In genomic region chr2:145041706-145042105, GRCh38 we compare ENCODE assay signal across 27 cellular contexts.
"Had no signal": no experiment of that assay in that cellular context is flagged by ENCODE, and none has a peak within 500 bp of the region (broad histone marks: within the 10 kb centered on the region; RNA-seq: fewer than 3 reads in every experiment).

No MANE protein-coding gene starts in this region.

- H3K4me3 Mint-ChIP-seq: activated CD8-positive, alpha-beta T cell treated with anti-CD3 and anti-CD28 coated beads, Interleukin-2, amount 10 ng/mL, durations not matched to agents 7 days and 5 days; activated naive CD4-positive, alpha-beta T cell treated with anti-CD3 and anti-CD28 coated beads, Interleukin-2, amount 50 U/mL, for 24 hours; activated naive CD8-positive, alpha-beta T cell treated with anti-CD3 and anti-CD28 coated beads, Interleukin-2, amount 10 ng/mL, durations not matched to agents 7 days and 5 days; activated T-cell treated with anti-CD3 and anti-CD28 coated beads, Interleukin-2, amount 50 U/mL, for 24 hours had no signal

- H3K36me3 ChIP-seq: adrenal gland, breast epithelium, MG63, WERI-Rb-1 had no signal

- H3K27ac ChIP-seq: adrenal gland, body of pancreas, breast epithelium, WERI-Rb-1 had no signal

- DNase-seq: activated CD4-positive, alpha-beta T cell treated with anti-CD3 and anti-CD28 coated beads for 1 hour; activated CD4-positive, alpha-beta T cell treated with anti-CD3 and anti-CD28 coated beads for 48 hours; activated CD4-positive, CD25-positive, alpha-beta regulatory T cell; activated CD8-positive, alpha-beta T cell treated with anti-CD3 and anti-CD28 coated beads, Interleukin-2, amount 10 ng/mL, durations not matched to agents 7 days and 5 days; activated gamma-delta T cell; activated naive CD4-positive, alpha-beta T cell treated with Interleukin-2 at 50 U/mL for 16 hours; activated naive CD8-positive, alpha-beta T cell treated with anti-CD3 and anti-CD28 coated beads, Interleukin-2, amount 10 ng/mL, durations not matched to agents 7 days and 5 days; activated T-cell treated with anti-CD3 and anti-CD28 coated beads, Interleukin-2, amount 50 U/mL, for 24 hours; adrenal gland; body of pancreas; Kasumi-1; MG63; NCI-H1048; NCI-H1105 treated with DMSO at 0.1 percent for 48 hours; NCI-H1436; NCI-H1694; NCI-H2029; NCI-H345; NCI-H524 treated with DMSO at 0.1 percent for 48 hours; NCI-H748 treated with DMSO at 0.1 percent for 48 hours; NK-92 treated with Interleukin-12 subunit alpha and Interleukin-12 subunit beta, amount 100 ng/mL, for 24 hours; Right ventricle myocardium superior; T1000; WERI-Rb-1 had no signal

- H3K4me1 Mint-ChIP-seq: activated naive CD4-positive, alpha-beta T cell treated with anti-CD3 and anti-CD28 coated beads, Interleukin-2, amount 50 U/mL, for 24 hours; activated naive CD8-positive, alpha-beta T cell treated with anti-CD3 and anti-CD28 coated beads, Interleukin-2, amount 10 ng/mL, durations not matched to agents 7 days and 5 days had no signal

- H3K9me3 Mint-ChIP-seq: activated naive CD4-positive, alpha-beta T cell treated with anti-CD3 and anti-CD28 coated beads, Interleukin-2, amount 50 U/mL, for 24 hours; activated naive CD8-positive, alpha-beta T cell treated with anti-CD3 and anti-CD28 coated beads, Interleukin-2, amount 10 ng/mL, durations not matched to agents 7 days and 5 days; activated T-cell treated with anti-CD3 and anti-CD28 coated beads, Interleukin-2, amount 50 U/mL, for 24 hours; activated T-helper 2 cell treated with anti-CD3 and anti-CD28 coated beads, Interferon-gamma antibody, Interleukin-2, Interleukin-4, amounts not matched to agents 10 μg/mL and 5 μg/mL and 100 μg/mL, durations not matched to agents 14 hours and 24 hours and 36 hours had no signal

- H3K27me3 Mint-ChIP-seq: activated naive CD4-positive, alpha-beta T cell treated with anti-CD3 and anti-CD28 coated beads, Interleukin-2, amount 50 U/mL, for 24 hours; activated T-cell treated with anti-CD3 and anti-CD28 coated beads, Interleukin-2, amount 50 U/mL, for 24 hours had no signal

- H3K9me3 ChIP-seq: adrenal gland, body of pancreas, breast epithelium, MG63 had no signal

- H3K27ac Mint-ChIP-seq: activated CD8-positive, alpha-beta T cell treated with anti-CD3 and anti-CD28 coated beads, Interleukin-2, amount 10 ng/mL, durations not matched to agents 7 days and 5 days; activated naive CD4-positive, alpha-beta T cell treated with anti-CD3 and anti-CD28 coated beads, Interleukin-2, amount 50 U/mL, for 24 hours; activated naive CD8-positive, alpha-beta T cell treated with anti-CD3 and anti-CD28 coated beads, Interleukin-2, amount 10 ng/mL, durations not matched to agents 7 days and 5 days; activated T-cell treated with anti-CD3 and anti-CD28 coated beads, Interleukin-2, amount 50 U/mL, for 24 hours; activated T-helper 2 cell treated with anti-CD3 and anti-CD28 coated beads, Interferon-gamma antibody, Interleukin-2, Interleukin-4, amounts not matched to agents 10 μg/mL and 5 μg/mL and 100 μg/mL, durations not matched to agents 14 hours and 24 hours and 36 hours had no signal

- H3K27me3 ChIP-seq: adrenal gland, body of pancreas, breast epithelium, MG63 had no signal

- ATAC-seq: activated CD8-positive, alpha-beta T cell treated with anti-CD3 and anti-CD28 coated beads, Interleukin-2, amount 10 ng/mL, durations not matched to agents 7 days and 5 days; body of pancreas had no signal

- H3K4me3 ChIP-seq: adrenal gland, body of pancreas, breast epithelium, MG63 had no signal

- H3K36me3 Mint-ChIP-seq: activated naive CD4-positive, alpha-beta T cell treated with anti-CD3 and anti-CD28 coated beads, Interleukin-2, amount 50 U/mL, for 24 hours; activated naive CD8-positive, alpha-beta T cell treated with anti-CD3 and anti-CD28 coated beads, Interleukin-2, amount 10 ng/mL, durations not matched to agents 7 days and 5 days had no signal

- H3K4me1 ChIP-seq: adrenal gland, body of pancreas, breast epithelium had no signal
